ENCODE assay signal across 1 cellular context in the genomic region with DNA sequence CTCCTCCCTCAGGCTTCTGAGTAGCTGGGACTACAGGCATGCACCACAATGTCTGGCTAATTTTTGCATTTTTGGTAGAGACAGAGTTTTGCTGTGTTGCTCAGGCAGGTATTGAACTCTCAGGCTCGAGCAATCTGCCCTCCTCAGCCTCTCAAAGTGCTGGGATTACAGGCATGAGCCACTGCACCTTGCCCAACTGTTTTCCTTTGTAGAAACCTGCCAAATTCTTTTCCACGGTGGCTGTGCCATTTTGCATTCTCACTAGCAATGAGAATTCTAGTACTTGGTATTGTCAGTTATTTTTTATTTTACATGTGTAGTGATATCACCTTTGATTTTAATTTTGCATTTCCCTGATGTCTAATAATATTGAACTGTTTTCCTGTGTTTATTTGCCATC.
TF ChIP-seq lines count a peak whose summit lies in the region.

No MANE protein-coding gene starts in this region.

TF ChIP-seq in WTC11, 78 proteins besides CTCF, POLR2A, EP300 and RAD21 (continued from another document):
- no peak for TF ChIP-seq USF2 (CRISPR knock-in tag; IDR thresholded peaks at IDR 0.05)
- TF ChIP-seq FOXP1 (CRISPR knock-in tag; IDR thresholded peaks at IDR 0.05; ENCODE audit: borderline replicate concordance) = no peak
